8 cellular contexts compared by ENCODE assay signal in the genomic region with DNA sequence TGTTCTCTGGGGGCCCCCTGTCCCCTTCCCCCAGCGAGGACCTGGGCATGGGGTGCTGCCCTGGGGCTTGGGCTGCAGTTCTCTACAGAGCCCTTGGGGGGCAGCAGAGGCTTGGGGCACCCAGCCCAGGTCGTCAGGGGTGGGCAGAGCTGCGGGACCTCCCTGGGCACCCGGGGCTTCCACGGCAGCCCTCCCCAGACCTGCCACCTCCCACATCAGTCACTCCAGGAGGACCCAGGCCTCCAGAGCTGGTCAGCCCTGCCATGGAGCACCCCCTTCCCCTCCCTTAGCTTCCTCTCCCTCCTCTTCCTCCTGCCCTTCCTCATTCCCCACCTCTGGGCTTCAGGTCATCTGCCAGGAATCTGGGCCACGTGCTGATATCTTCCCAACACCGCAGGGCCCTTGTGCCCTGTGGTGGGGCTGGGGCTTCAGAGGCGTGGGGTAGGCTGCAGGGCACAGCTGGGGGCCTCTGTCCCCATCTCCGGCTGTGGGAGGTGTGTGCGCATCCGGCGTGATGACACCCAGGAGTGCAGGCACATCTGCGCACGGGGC. TPM values are rescaled to one million over a fixed set of nuclear protein-coding genes. Genes with fewer than 3 reads are reported as not detected.
DNase-seq lines count a peak whose midpoint lies in the region; ATAC-seq lines count a peak whose summit lies in the region.

No MANE protein-coding gene starts in this region.

- no peaks in the 10 kb centered on the region for H3K27me3 Mint-ChIP-seq in activated naive CD4-positive, alpha-beta T cell treated with anti-CD3 and anti-CD28 coated beads, Interleukin-2, amount 50 U/mL, for 24 hours

- H3K4me3 ChIP-seq in SK-N-MC: 0 out of 2 replicates have a peak overlapping the region, but pooled peaks have one; percentile 83
- H3K4me3 ChIP-seq in right cardiac atrium (ENCODE audit: low read length): no peak overlapping the region

- no peak overlapping the region for H3K9ac ChIP-seq in SK-N-MC (ENCODE audit: insufficient read length)

- no peak overlapping the region for H3K27ac Mint-ChIP-seq in activated naive CD4-positive, alpha-beta T cell treated with anti-CD3 and anti-CD28 coated beads, Interleukin-2, amount 50 U/mL, for 24 hours

- H3K9me3 ChIP-seq in SK-N-MC (ENCODE audit: low read depth, low read length) (no peaks in the 10 kb centered on the region), right cardiac atrium (ENCODE audit: control insufficient read depth, low read length) (no peaks in the 10 kb centered on the region)

- H3K4me1 Mint-ChIP-seq in activated naive CD4-positive, alpha-beta T cell treated with anti-CD3 and anti-CD28 coated beads, Interleukin-2, amount 50 U/mL, for 24 hours: peaks cover 8% of the 10 kb centered on the region

- H3K9me3 Mint-ChIP-seq in activated naive CD4-positive, alpha-beta T cell treated with anti-CD3 and anti-CD28 coated beads, Interleukin-2, amount 50 U/mL, for 24 hours: no peaks in the 10 kb centered on the region

- peaks cover 9% of the 10 kb centered on the region for H3K4me1 ChIP-seq in right cardiac atrium (ENCODE audit: control insufficient read depth, insufficient read depth, low read length)

- H3K4me3 Mint-ChIP-seq in activated naive CD4-positive, alpha-beta T cell treated with anti-CD3 and anti-CD28 coated beads, Interleukin-2, amount 50 U/mL, for 24 hours: peak overlapping the region; percentile 61

- 33% methylated on average over 14 of the region's 14 CpGs for WGBS in right cardiac atrium

- H3K27me3 ChIP-seq in right cardiac atrium (ENCODE audit: control insufficient read depth, insufficient read depth): no peaks in the 10 kb centered on the region

- ATAC-seq in right cardiac atrium (no peak), HG03025 (IDR thresholded peaks at IDR 0.05; ENCODE audit: low FRiP score, unreplicated experiment) (no peak)

- intact Hi-C loops in right cardiac atrium (cut with DNase I): loop anchor here in 2 of 4 donors (2.0 kb wide), 1 partner anchor 202 kb away; no protein-coding TSS in a partner anchor

- H3K36me3 Mint-ChIP-seq in activated naive CD4-positive, alpha-beta T cell treated with anti-CD3 and anti-CD28 coated beads, Interleukin-2, amount 50 U/mL, for 24 hours: no peaks in the 10 kb centered on the region

- H3K36me3 ChIP-seq in SK-N-MC (ENCODE audit: insufficient read depth, low read length): no peaks in the 10 kb centered on the region

- 0 out of 2 replicates have a peak overlapping the region, but pooled peaks have one; percentile 25 for H3K27ac ChIP-seq in SK-N-MC
- no peak overlapping the region for H3K27ac ChIP-seq in right cardiac atrium (ENCODE audit: low read length)

- DNase-seq in NCI-H2196 (lab: John Stamatoyannopoulos, UW; ENCODE audit: unreplicated experiment): peak; percentile 66
- DNase-seq in NCI-H2196 treated with DMSO at 0.1 percent for 48 hours (lab: John Stamatoyannopoulos, UW; ENCODE audit: unreplicated experiment): no peak
- DNase-seq in SK-N-MC (ENCODE audit: low read depth, low spot score): no peak
- DNase-seq in right cardiac atrium: peak in 2 of 3 donors; percentile 81 to 84
- peak; percentile 41 for DNase-seq in stimulated activated CD4-positive, alpha-beta T cell treated with anti-CD3 and anti-CD28 coated beads, Interleukin-2, amount 100 ng/mL, for 4 hours (ENCODE audit: low read depth)
- no peak for DNase-seq in GOT3 (lab: John Stamatoyannopoulos, UW)

RNA-seq across cellular contexts. Expression of a gene that starts 5.8 kb away (rescaled TPM):
- 10 to 100 TPM; 36.6 to 45.1 (median 40.4) TPM for total RNA-seq in right cardiac atrium
- polyA plus RNA-seq in right cardiac atrium: 41.3 TPM

RNA-seq across cellular contexts. Expression of a gene that starts 6.1 kb away (rescaled TPM):
- 100 to 1,000 TPM; 147 to 223 (median 191) TPM for total RNA-seq in right cardiac atrium
- 278 TPM for polyA plus RNA-seq in right cardiac atrium

RNA-seq across cellular contexts. Expression of a gene that starts 15.7 kb away (rescaled TPM):
- 100 to 1,000 TPM; 406 to 517 (median 443) TPM for total RNA-seq in right cardiac atrium
- 671 TPM for polyA plus RNA-seq in right cardiac atrium

RNA-seq across cellular contexts. Expression of a gene that starts 20.7 kb away (rescaled TPM):
- 10 to 100 TPM; 18.9 to 26.4 (median 21.0) TPM for total RNA-seq in right cardiac atrium
- 42.6 TPM for polyA plus RNA-seq in right cardiac atrium

RNA-seq across cellular contexts. Expression of a gene that starts 29.7 kb away (rescaled TPM):
- 100 to 1,000 TPM; 145 to 193 (median 177) TPM for total RNA-seq in right cardiac atrium
- 147 TPM for polyA plus RNA-seq in right cardiac atrium

Comparison
In these comparisons a context has a peak if more than half of its experiments do, and no peak if none do; other contexts are left out.
1. DNase-seq: peak in NCI-H2196 (single experiment), right cardiac atrium (2 of 3) and stimulated activated CD4-positive, alpha-beta T cell treated with anti-CD3 and anti-CD28 coated beads, Interleukin-2, amount 100 ng/mL, for 4 hours (single experiment); none in NCI-H2196 treated with DMSO at 0.1 percent for 48 hours (single experiment), SK-N-MC (single experiment) and GOT3 (single experiment).